ENCODE assay signal across 22 cellular contexts in genomic region chr16:29676989-29677388, GRCh38. TPM values are rescaled to one million over a fixed set of nuclear protein-coding genes. Genes with fewer than 3 reads are reported as not detected.
DNase-seq lines count a peak whose midpoint lies in the region; ATAC-seq and TF ChIP-seq lines count a peak whose summit lies in the region.
"Had no signal": no experiment of that assay in that cellular context is flagged by ENCODE, and none has a peak within 500 bp of the region (broad histone marks: within the 10 kb centered on the region; RNA-seq: fewer than 3 reads in every experiment).

No MANE protein-coding gene starts in this region.

- H3K9me3 Mint-ChIP-seq in H9, result no peaks in the 10 kb centered on the region
- H3K9me3 Mint-ChIP-seq in naive thymus-derived CD4-positive, alpha-beta T cell, result no peaks in the 10 kb centered on the region

- TF ChIP-seq CTCF in H9 (conservative IDR thresholded peaks at IDR 0.05) (no peak), esophagus muscularis mucosa (IDR thresholded peaks at IDR 0.05) (no peak)

- H3K27ac ChIP-seq in BLaER1 (peak overlapping the region; percentile 87), H9 (ENCODE audit: insufficient read length, low read depth, low read length) (no peak overlapping the region), esophagus muscularis mucosa (replicated peaks in 1 of 4) (no peak overlapping the region)
- H3K27ac ChIP-seq in naive thymus-derived CD4-positive, alpha-beta T cell (ENCODE audit: low read depth, low read length), result no peak overlapping the region
- H3K27ac ChIP-seq: GM23248 had no signal

- no peak overlapping the region for H3K18ac ChIP-seq in H9 (ENCODE audit: insufficient read length, low read depth, low read length)

- H3K36me3 ChIP-seq in BLaER1, result peaks cover 3% of the 10 kb centered on the region; the same call in 1 of the 2 replicates
- H3K36me3 ChIP-seq in naive thymus-derived CD4-positive, alpha-beta T cell (ENCODE audit: control insufficient read depth in 2 of 3, insufficient read depth in 3 of 3, low read length in 3 of 3), result peaks cover 0 to 4% (median 0%) of the 10 kb centered on the region in 3 experiments
- H3K36me3 ChIP-seq in esophagus muscularis mucosa, result no peaks in the 10 kb centered on the region

- no peaks in the 10 kb centered on the region; the same call in 1 of the 2 replicates for H3K27me3 Mint-ChIP-seq in H9 (ENCODE audit: low read depth)
- no peaks in the 10 kb centered on the region for H3K27me3 Mint-ChIP-seq in T-helper 17 cell
- H3K27me3 Mint-ChIP-seq in naive thymus-derived CD4-positive, alpha-beta T cell, result no peaks in the 10 kb centered on the region
- H3K27me3 Mint-ChIP-seq: CD4-positive, alpha-beta memory T cell had no signal

- no peak overlapping the region for H4K91ac ChIP-seq in H9 (ENCODE audit: insufficient read length, low read depth, low read length)

- no CpG with 5 or more reads among the region's 13 CpGs for WGBS in H9 (ENCODE audit: extremely low coverage, insufficient read length, low lambda C conversion rate)
- WGBS in esophagus muscularis mucosa, result 99% methylated on average over 13 of the region's 13 CpGs

- H3K14ac ChIP-seq in H9 (ENCODE audit: insufficient read depth, low read length), result no peak overlapping the region

- intact Hi-C loops in naive thymus-derived CD4-positive, alpha-beta T cell (cut with micrococcal nuclease), result loop anchor here (1.0 kb wide), 1 partner anchor 14 kb away; the partner anchor contains the start of gene SPN (in 2 of the 2)
- intact Hi-C loops in esophagus muscularis mucosa (cut with DNase I), result no loop called here

- H3K4ac ChIP-seq in H9 (ENCODE audit: low read depth, low read length), result no peak overlapping the region

- H3K56ac ChIP-seq in H9 (ENCODE audit: insufficient read length, low read depth, low read length), result no peak overlapping the region

- TF ChIP-seq POLR2A in esophagus muscularis mucosa (IDR thresholded peaks at IDR 0.05; ENCODE audit: low read depth), result no peak

- H3K23me2 ChIP-seq in H9 (ENCODE audit: insufficient read length, low read depth, low read length, poor library complexity, severe bottlenecking), result peaks cover 6% of the 10 kb centered on the region

- H4K20me1 ChIP-seq in BLaER1 (no peaks in the 10 kb centered on the region), H9 (ENCODE audit: control insufficient read depth, insufficient read depth, insufficient read length) (no peaks in the 10 kb centered on the region)

- no peak for ATAC-seq in T-helper 17 cell
- ATAC-seq in naive thymus-derived CD4-positive, alpha-beta T cell, result no peak
- ATAC-seq in HG03342 (IDR thresholded peaks at IDR 0.05; ENCODE audit: unreplicated experiment), result no peak
- ATAC-seq: GM12878 had no signal

- H3K4me3 ChIP-seq in BLaER1 (no peak overlapping the region), esophagus muscularis mucosa (no peak overlapping the region)
- no peak overlapping the region for H3K4me3 ChIP-seq in naive thymus-derived CD4-positive, alpha-beta T cell (ENCODE audit: low read length)
- H3K4me3 ChIP-seq: GM12878, GM23248 had no signal

- H2AK5ac ChIP-seq in H9 (ENCODE audit: insufficient read length, low read length), result no peak overlapping the region

- DNase-seq in H9 (no peak), T-helper 17 cell (no peak), esophagus muscularis mucosa (ENCODE audit: extremely low spot score) (no peak), NCI-H774 (lab: John Stamatoyannopoulos, UW) (no peak), dedifferentiated amniotic fluid mesenchymal stem cell (ENCODE audit: extremely low spot score) (no peak)
- no peak for DNase-seq in naive thymus-derived CD4-positive, alpha-beta T cell
- DNase-seq: CD4-positive, alpha-beta memory T cell; DND-41; GM23248; KG1; NCI-H1694; NCI-H2081; NCI-H2171; NCI-H345; NCI-H524; NCI-H82; OCI-M1 had no signal

- no peak overlapping the region for H4K8ac ChIP-seq in H9 (replicated peaks; ENCODE audit: insufficient read length, low read depth, low read length)

- POLR2A ChIA-PET in naive thymus-derived CD4-positive, alpha-beta T cell (lab: Charles Lee), result interaction anchor here (0.5 to 4.1 kb wide), 4 partner anchors 11 to 562 kb away, joined by 4 to 16 read pairs (median 9); partner anchors contain the start of gene SPN

- H3K79me2 ChIP-seq in H9 (ENCODE audit: insufficient read depth, low read length), result peaks cover 8% of the 10 kb centered on the region; the same call in 1 of the 2 replicates

- CTCF ChIA-PET in naive thymus-derived CD4-positive, alpha-beta T cell (lab: Charles Lee), result interaction anchor here (0.7 to 1.5 kb wide), 2 partner anchors 23 to 171 kb away, joined by 3 read pairs; no protein-coding TSS in a partner anchor

- H3K4me1 Mint-ChIP-seq in H9 (peaks cover 20 to 27% of the 10 kb centered on the region in 2 experiments), T-helper 17 cell (peaks cover 14% of the 10 kb centered on the region)
- peaks cover 10 to 30% (median 22%) of the 10 kb centered on the region in 7 donors for H3K4me1 Mint-ChIP-seq in naive thymus-derived CD4-positive, alpha-beta T cell

- H3K23ac ChIP-seq in H9 (ENCODE audit: insufficient read length, low read depth, low read length), result no peak overlapping the region

- no peak overlapping the region for H4K5ac ChIP-seq in H9 (ENCODE audit: insufficient read length, low read depth, low read length)

- H3K36me3 Mint-ChIP-seq in H9 (ENCODE audit: insufficient read depth in 1 of 3, low read depth in 3 of 3) (peaks cover 5 to 12% (median 8%) of the 10 kb centered on the region in 3 experiments), T-helper 17 cell (ENCODE audit: low read depth) (no peaks in the 10 kb centered on the region)
- peaks cover 0 to 5% (median 0%) of the 10 kb centered on the region in 5 donors for H3K36me3 Mint-ChIP-seq in naive thymus-derived CD4-positive, alpha-beta T cell

- H3K4me3 Mint-ChIP-seq in H9 (no peak overlapping the region), T-helper 17 cell (no peak overlapping the region)
- H3K4me3 Mint-ChIP-seq in naive thymus-derived CD4-positive, alpha-beta T cell, result no peak overlapping the region
- H3K4me3 Mint-ChIP-seq: CD4-positive, alpha-beta memory T cell had no signal

- peaks cover 3% of the 10 kb centered on the region for H3K79me1 ChIP-seq in H9 (ENCODE audit: insufficient read depth, low read depth, low read length, poor library complexity, severe bottlenecking)

- TF ChIP-seq EP300 in esophagus muscularis mucosa (IDR thresholded peaks at IDR 0.05), result no peak

- no peak overlapping the region for H2AFZ ChIP-seq in H9 (ENCODE audit: low read length)
- H2AFZ ChIP-seq: GM23248 had no signal

- no peak overlapping the region for H2BK5ac ChIP-seq in H9 (ENCODE audit: insufficient read length, low read length)

- peak overlapping the region; percentile 12; the same call in 1 of the 2 replicates for H3K9ac ChIP-seq in BLaER1
- H3K9ac ChIP-seq in H9 (ENCODE audit: extremely low read depth, insufficient read length, low read length), result no peak overlapping the region
- H3K9ac ChIP-seq: GM23248 had no signal

- no peak overlapping the region for H2BK120ac ChIP-seq in H9 (ENCODE audit: low read depth, low read length, poor library complexity, severe bottlenecking)

- H3K27me3 ChIP-seq in BLaER1 (no peaks in the 10 kb centered on the region), H9 (ENCODE audit: insufficient read depth, low read length) (no peaks in the 10 kb centered on the region), esophagus muscularis mucosa (no peaks in the 10 kb centered on the region)
- H3K27me3 ChIP-seq in naive thymus-derived CD4-positive, alpha-beta T cell (ENCODE audit: control insufficient read depth in 2 of 2, insufficient read depth in 2 of 2, low read length in 2 of 2), result no peaks in the 10 kb centered on the region

- peaks cover 90% of the 10 kb centered on the region for H3K4me1 ChIP-seq in BLaER1
- peaks cover 3% of the 10 kb centered on the region; the same call in 1 of the 2 replicates for H3K4me1 ChIP-seq in H9 (ENCODE audit: insufficient read depth, low read length)
- peaks cover 0 to 12% of the 10 kb centered on the region in 2 donors for H3K4me1 ChIP-seq in naive thymus-derived CD4-positive, alpha-beta T cell (ENCODE audit: control insufficient read depth in 2 of 2, insufficient read depth in 2 of 2, low read length in 2 of 2)
- H3K4me1 ChIP-seq in esophagus muscularis mucosa, result peaks cover 5 to 23% (median 19%) of the 10 kb centered on the region in 4 donors

- no peaks in the 10 kb centered on the region for H3K9me3 ChIP-seq in BLaER1
- H3K9me3 ChIP-seq in H9 (ENCODE audit: control insufficient read depth, low read depth, low read length), result no peaks in the 10 kb centered on the region
- H3K9me3 ChIP-seq in T-helper 17 cell (ENCODE audit: control insufficient read depth, low read length, poor library complexity, severe bottlenecking), result no peaks in the 10 kb centered on the region
- no peaks in the 10 kb centered on the region for H3K9me3 ChIP-seq in naive thymus-derived CD4-positive, alpha-beta T cell (ENCODE audit: control insufficient read depth in 2 of 3, low read length in 3 of 3)
- H3K9me3 ChIP-seq in esophagus muscularis mucosa, result no peaks in the 10 kb centered on the region

- H2BK12ac ChIP-seq in H9 (ENCODE audit: insufficient read length, low read depth, low read length), result no peak overlapping the region

- no peak overlapping the region for H2BK20ac ChIP-seq in H9 (ENCODE audit: low read depth, low read length, poor library complexity, severe bottlenecking)

- H3K27ac Mint-ChIP-seq in H9 (peak overlapping the region; percentile 34 to 55 (median 36); a peak in 3 of 7 replicates), T-helper 17 cell (peak overlapping the region; percentile 8)
- peak overlapping the region in 6 of 9 donors; percentile 10 to 67 (median 52) for H3K27ac Mint-ChIP-seq in naive thymus-derived CD4-positive, alpha-beta T cell

- H2BK15ac ChIP-seq in H9 (ENCODE audit: low read depth, low read length), result no peak overlapping the region

- H3K4me2 ChIP-seq in BLaER1, result peak overlapping the region; percentile 83
- H3K4me2 ChIP-seq in H9 (ENCODE audit: insufficient read depth, insufficient read length, low read length), result no peak overlapping the region

- H3T11ph ChIP-seq in H9 (ENCODE audit: low read length), result no peak overlapping the region

RNA-seq across cellular contexts. Expression of gene QPRT, which starts 2.0 kb away (rescaled TPM):
- total RNA-seq in H9 (2021) (107 TPM in 2 replicates), T-helper 17 cell (under 1 TPM; 0.72 to 0.96 TPM), esophagus muscularis mucosa (1 to 10 TPM; 1.7 to 5.1 (median 2.7) TPM)
- total RNA-seq in naive thymus-derived CD4-positive, alpha-beta T cell, result 1 to 10 TPM in 3 of 5 experiments, under 1 TPM in 2; 0.57 to 6.5 (median 1.4) TPM
- under 1 TPM; 0.54 to 0.66 TPM for polyA plus RNA-seq in naive thymus-derived CD4-positive, alpha-beta T cell
- total RNA-seq: MCF 10A had no signal

RNA-seq across cellular contexts. Expression of gene SPN, which starts 13.9 kb away (rescaled TPM):
- total RNA-seq in H9 (2021) (0.77 and 1.1 TPM in 2 replicates), T-helper 17 cell (100 to 1,000 TPM; 122 to 147 TPM), esophagus muscularis mucosa (1 to 10 TPM; 1.1 to 4.2 (median 2.6) TPM)
- total RNA-seq in naive thymus-derived CD4-positive, alpha-beta T cell, result 100 to 1,000 TPM in 4 of 5 experiments, 10 to 100 TPM in 1; 79.5 to 333 (median 124) TPM
- polyA plus RNA-seq in naive thymus-derived CD4-positive, alpha-beta T cell, result 100 to 1,000 TPM in 1 of 2 donors, 10 to 100 TPM in 1; 96.0 to 183 TPM
- total RNA-seq: GM23248, MCF 10A, SK-MEL-5 had no signal
- polyA plus RNA-seq: GM23248 had no signal

Comparison
In these comparisons a context has a peak if more than half of its experiments do, and no peak if none do; other contexts are left out.
1. RNA of gene QPRT, which starts 2.0 kb away (total RNA-seq): 107 TPM in H9; 1.7 to 5.1 TPM in esophagus muscularis mucosa, 0.57 to 6.5 TPM in naive thymus-derived CD4-positive, alpha-beta T cell and 0.72 to 0.96 TPM in T-helper 17 cell; every median in the first group is over 10 times any median in the second.
2. RNA of gene SPN, which starts 13.9 kb away (total RNA-seq): 122 to 147 TPM in T-helper 17 cell and 79.5 to 333 TPM in naive thymus-derived CD4-positive, alpha-beta T cell; 1.1 to 4.2 TPM in esophagus muscularis mucosa and 0.77 to 1.1 TPM in H9; every median in the first group is over 10 times any median in the second.
3. Peak in every context shown above with its lines, with median percentiles within 50 percentile points of each other: H3K27ac Mint-ChIP-seq.